Comparison of ENCODE assay signal across 12 cellular contexts in the genomic region with DNA sequence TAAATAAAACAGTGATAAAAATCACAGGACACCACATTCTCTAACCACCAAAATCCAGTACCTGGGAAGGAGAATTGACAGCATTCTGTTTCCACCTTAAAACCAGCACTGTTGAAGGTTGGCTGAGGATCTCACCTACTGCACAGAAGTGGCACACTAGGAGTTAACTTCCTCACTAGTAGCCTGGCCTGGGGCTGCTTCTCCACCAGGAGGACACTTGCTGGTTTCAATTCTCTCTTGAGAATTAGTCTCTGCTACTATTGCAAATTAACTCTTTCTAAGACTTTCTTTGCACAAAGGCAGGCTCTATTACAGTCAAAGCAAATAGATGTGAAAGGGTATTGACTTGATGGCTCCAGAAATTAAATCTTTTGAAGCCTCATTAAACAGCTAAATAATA. TPM values are rescaled to one million over a fixed set of nuclear protein-coding genes. Genes with fewer than 3 reads are reported as not detected.
DNase-seq lines count a peak whose midpoint lies in the region; ATAC-seq and TF ChIP-seq lines count a peak whose summit lies in the region.
"Had no signal": no experiment of that assay in that cellular context is flagged by ENCODE, and none has a peak within 500 bp of the region (broad histone marks: within the 10 kb centered on the region; RNA-seq: fewer than 3 reads in every experiment).

No MANE protein-coding gene starts in this region.

- H3K27me3 ChIP-seq in Caco-2 (replicated peaks; ENCODE audit: control insufficient read depth, insufficient read depth, low read length) (no peaks in the 10 kb centered on the region), SK-N-SH (ENCODE audit: insufficient read depth) (peaks cover 49% of the 10 kb centered on the region)
- H3K27me3 ChIP-seq: sigmoid colon had no signal

- H3K4me1 ChIP-seq in Caco-2 (0 out of 2 replicates have a peak, but pooled peaks cover 7% of the 10 kb centered on the region), SK-N-SH (ENCODE audit: control insufficient read depth in 1 of 2, insufficient read depth in 2 of 2, low read depth in 1 of 2, low read length in 1 of 2) (peaks cover 0 to 3% of the 10 kb centered on the region in 2 experiments; a peak in 1 of 4 replicates)

- H3K9ac ChIP-seq in SK-N-SH, result no peak overlapping the region

- no peaks in the 10 kb centered on the region for H3K36me3 Mint-ChIP-seq in Caco-2 (ENCODE audit: insufficient read depth, unreplicated experiment)
- no peaks in the 10 kb centered on the region for H3K36me3 Mint-ChIP-seq in activated naive CD4-positive, alpha-beta T cell treated with anti-CD3 and anti-CD28 coated beads for 36 hours (ENCODE audit: low read depth)

- no peaks in the 10 kb centered on the region for H3K79me2 ChIP-seq in SK-N-SH (ENCODE audit: insufficient read depth)

- no peak overlapping the region for H3K4me3 Mint-ChIP-seq in Caco-2 (ENCODE audit: unreplicated experiment)
- no peak overlapping the region for H3K4me3 Mint-ChIP-seq in activated naive CD4-positive, alpha-beta T cell treated with anti-CD3 and anti-CD28 coated beads for 36 hours
- H3K4me3 Mint-ChIP-seq: activated naive CD4-positive, alpha-beta T cell treated with anti-CD3 and anti-CD28 coated beads, Interleukin-2, amount 50 U/mL, for 24 hours had no signal

- no peaks in the 10 kb centered on the region for H3F3A ChIP-seq in SK-N-SH (replicated peaks; ENCODE audit: insufficient read depth)

- H4K20me1 ChIP-seq in SK-N-SH (ENCODE audit: insufficient read depth), result no peaks in the 10 kb centered on the region

- peaks cover 19% of the 10 kb centered on the region for H3K27me3 Mint-ChIP-seq in Caco-2 (ENCODE audit: insufficient read depth, unreplicated experiment)
- H3K27me3 Mint-ChIP-seq in activated naive CD4-positive, alpha-beta T cell treated with anti-CD3 and anti-CD28 coated beads for 36 hours (ENCODE audit: low read depth), result peaks cover 40% of the 10 kb centered on the region

- H3K9me3 ChIP-seq in Caco-2 (no peaks in the 10 kb centered on the region), SK-N-SH (no peaks in the 10 kb centered on the region)
- H3K9me3 ChIP-seq: sigmoid colon had no signal

- H3K4me1 Mint-ChIP-seq in Caco-2 (ENCODE audit: low read depth, unreplicated experiment), result peaks cover 13% of the 10 kb centered on the region
- peaks cover 15% of the 10 kb centered on the region for H3K4me1 Mint-ChIP-seq in activated naive CD4-positive, alpha-beta T cell treated with anti-CD3 and anti-CD28 coated beads for 36 hours (ENCODE audit: low read depth)

- no peak overlapping the region for H2AFZ ChIP-seq in SK-N-SH (ENCODE audit: low read depth)

- no peak for TF ChIP-seq EP300 in SK-N-SH (IDR thresholded peaks at IDR 0.05; ENCODE audit: borderline replicate concordance in 1 of 2, low read depth in 1 of 2, low read length in 1 of 2)

- intact Hi-C loops in Caco-2 (cut with micrococcal nuclease; ENCODE audit: unreplicated experiment), result loop anchor here (2.0 to 5.0 kb wide), 2 partner anchors 52 to 229 kb away; no protein-coding TSS in a partner anchor
- intact Hi-C loops in activated naive CD4-positive, alpha-beta T cell treated with anti-CD3 and anti-CD28 coated beads for 36 hours (cut with micrococcal nuclease), result no loop called here

- BruUV-seq in Caco-2 (replicated peaks; lab: Mats Ljungman, UMichigan), result no TSS peak

- no peak for ATAC-seq in HG02798 (IDR thresholded peaks at IDR 0.05; ENCODE audit: poor library complexity, unreplicated experiment)
- no peak for ATAC-seq in GM21367 (IDR thresholded peaks at IDR 0.05; ENCODE audit: unreplicated experiment)

- POLR2A ChIA-PET in Caco-2 (lab: Charles Lee), result no interaction called here
- POLR2A ChIA-PET in SK-N-SH (lab: Yijun Ruan, JAX), result no interaction called here

- no peaks in the 10 kb centered on the region for H3K9me3 Mint-ChIP-seq in Caco-2 (ENCODE audit: unreplicated experiment)
- H3K9me3 Mint-ChIP-seq in activated naive CD4-positive, alpha-beta T cell treated with anti-CD3 and anti-CD28 coated beads for 36 hours, result no peaks in the 10 kb centered on the region
- H3K9me3 Mint-ChIP-seq: activated naive CD4-positive, alpha-beta T cell treated with anti-CD3 and anti-CD28 coated beads, Interleukin-2, amount 50 U/mL, for 24 hours had no signal

- no peaks in the 10 kb centered on the region for H3K36me3 ChIP-seq in Caco-2 (ENCODE audit: control insufficient read depth, insufficient read depth, low read length)
- H3K36me3 ChIP-seq in SK-N-SH (replicated peaks in 1 of 2; ENCODE audit: control insufficient read depth in 1 of 2, insufficient read depth in 2 of 2, low read length in 1 of 2), result no peaks in the 10 kb centered on the region
- H3K36me3 ChIP-seq: sigmoid colon had no signal

- H3K4me2 ChIP-seq in SK-N-SH, result no peak overlapping the region

- H3K4me3 ChIP-seq in Caco-2 (ENCODE audit: low read depth, low read length) (no peak overlapping the region), WI38 (ENCODE audit: low read depth, low read length) (no peak overlapping the region), SK-N-SH (ENCODE audit: low read depth in 2 of 2, low read length in 1 of 2) (no peak overlapping the region)
- H3K4me3 ChIP-seq: sigmoid colon had no signal

- CTCF ChIA-PET in Caco-2 (lab: Charles Lee), result no interaction called here
- CTCF ChIA-PET in activated naive CD4-positive, alpha-beta T cell treated with anti-CD3 and anti-CD28 coated beads for 36 hours (lab: Charles Lee), result no interaction called here
- CTCF ChIA-PET in SK-N-SH (lab: Yijun Ruan, JAX), result no interaction called here

- H3K9me2 ChIP-seq in SK-N-SH, result 0 out of 2 replicates have a peak, but pooled peaks cover under 1% of the 10 kb centered on the region

- peak in 1 of 2 experiments; percentile 34 for TF ChIP-seq CTCF in Caco-2 (IDR thresholded peaks at IDR 0.05; ENCODE audit: insufficient read depth in 1 of 2, low read depth in 1 of 2, low read length in 1 of 2, severe bottlenecking in 1 of 2, unreplicated experiment in 1 of 2)
- peak; percentile 16; the same call in 1 of the 2 replicates for TF ChIP-seq CTCF in WI38 (IDR thresholded peaks at IDR 0.05; ENCODE audit: low read depth, low read length)
- no peak for TF ChIP-seq CTCF in SK-N-SH (IDR thresholded peaks at IDR 0.05)

- TF ChIP-seq RAD21 in SK-N-SH (IDR thresholded peaks at IDR 0.05; ENCODE audit: low read length), result no peak

- DNase-seq in Caco-2, result peak; percentile 53 to 65
- DNase-seq in HT-29 (ENCODE audit: low spot score), result peak; percentile 46
- DNase-seq in kidney glomerular epithelial cell (lab: John Stamatoyannopoulos, UW), result peak; percentile 32
- no peak for DNase-seq in activated naive CD4-positive, alpha-beta T cell treated with anti-CD3 and anti-CD28 coated beads for 36 hours
- no peak for DNase-seq in SK-N-SH
- DNase-seq: activated CD4-positive, CD25-positive, alpha-beta regulatory T cell; sigmoid colon had no signal

- H3K27ac Mint-ChIP-seq in Caco-2 (ENCODE audit: unreplicated experiment), result no peak overlapping the region
- H3K27ac Mint-ChIP-seq in activated naive CD4-positive, alpha-beta T cell treated with anti-CD3 and anti-CD28 coated beads for 36 hours, result no peak overlapping the region
- H3K27ac Mint-ChIP-seq: activated naive CD4-positive, alpha-beta T cell treated with anti-CD3 and anti-CD28 coated beads, Interleukin-2, amount 50 U/mL, for 24 hours; CD14-positive monocyte had no signal

- H3K27ac ChIP-seq in SK-N-SH (ENCODE audit: low read depth in 2 of 2, low read length in 1 of 2), result no peak overlapping the region
- H3K27ac ChIP-seq: sigmoid colon had no signal

TF ChIP-seq in SK-N-SH, 30 proteins besides CTCF, POLR2A, EP300 and RAD21:
- no peak for TF ChIP-seq ELF1 (IDR thresholded peaks at IDR 0.05)
- TF ChIP-seq, protein P1, sequence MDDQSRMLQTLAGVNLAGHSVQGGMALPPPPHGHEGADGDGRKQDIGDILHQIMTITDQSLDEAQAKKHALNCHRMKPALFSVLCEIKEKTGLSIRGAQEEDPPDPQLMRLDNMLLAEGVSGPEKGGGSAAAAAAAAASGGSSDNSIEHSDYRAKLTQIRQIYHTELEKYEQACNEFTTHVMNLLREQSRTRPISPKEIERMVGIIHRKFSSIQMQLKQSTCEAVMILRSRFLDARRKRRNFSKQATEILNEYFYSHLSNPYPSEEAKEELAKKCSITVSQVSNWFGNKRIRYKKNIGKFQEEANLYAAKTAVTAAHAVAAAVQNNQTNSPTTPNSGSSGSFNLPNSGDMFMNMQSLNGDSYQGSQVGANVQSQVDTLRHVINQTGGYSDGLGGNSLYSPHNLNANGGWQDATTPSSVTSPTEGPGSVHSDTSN (IDR thresholded peaks at IDR 0.05), result no peak
- TF ChIP-seq TCF12 (IDR thresholded peaks at IDR 0.05), result no peak
- TF ChIP-seq EZH2phosphoT487 (IDR thresholded peaks at IDR 0.05; ENCODE audit: borderline replicate concordance, low read depth), result no peak
- TF ChIP-seq NFIC (IDR thresholded peaks at IDR 0.05; ENCODE audit: borderline replicate concordance), result no peak
- TF ChIP-seq RCOR1 (IDR thresholded peaks at IDR 0.05; ENCODE audit: low read length), result no peak
- TF ChIP-seq, protein P2, sequence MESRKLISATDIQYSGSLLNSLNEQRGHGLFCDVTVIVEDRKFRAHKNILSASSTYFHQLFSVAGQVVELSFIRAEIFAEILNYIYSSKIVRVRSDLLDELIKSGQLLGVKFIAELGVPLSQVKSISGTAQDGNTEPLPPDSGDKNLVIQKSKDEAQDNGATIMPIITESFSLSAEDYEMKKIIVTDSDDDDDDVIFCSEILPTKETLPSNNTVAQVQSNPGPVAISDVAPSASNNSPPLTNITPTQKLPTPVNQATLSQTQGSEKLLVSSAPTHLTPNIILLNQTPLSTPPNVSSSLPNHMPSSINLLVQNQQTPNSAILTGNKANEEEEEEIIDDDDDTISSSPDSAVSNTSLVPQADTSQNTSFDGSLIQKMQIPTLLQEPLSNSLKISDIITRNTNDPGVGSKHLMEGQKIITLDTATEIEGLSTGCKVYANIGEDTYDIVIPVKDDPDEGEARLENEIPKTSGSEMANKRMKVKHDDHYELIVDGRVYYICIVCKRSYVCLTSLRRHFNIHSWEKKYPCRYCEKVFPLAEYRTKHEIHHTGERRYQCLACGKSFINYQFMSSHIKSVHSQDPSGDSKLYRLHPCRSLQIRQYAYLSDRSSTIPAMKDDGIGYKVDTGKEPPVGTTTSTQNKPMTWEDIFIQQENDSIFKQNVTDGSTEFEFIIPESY (IDR thresholded peaks at IDR 0.05; ENCODE audit: borderline replicate concordance, low read depth), result no peak
TF ChIP-seq in SK-N-SH: peak in this region for 0.

RNA-seq across cellular contexts. Expression of gene CTTNBP2, which starts 2.3 kb away (rescaled TPM):
- total RNA-seq in Caco-2 (2022), result 3.2 and 3.3 TPM in 2 replicates
- total RNA-seq in HT-29 (2014; rRNA removed; shearing (Covaris generic)), result 1.0 and 1.1 TPM in 2 replicates
- total RNA-seq in activated naive CD4-positive, alpha-beta T cell treated with anti-CD3 and anti-CD28 coated beads for 36 hours, result not detected
- polyA plus RNA-seq in SK-N-SH (2012; rRNA removed), result not detected in 2 replicates
- not detected in 2 replicates for polyA plus RNA-seq in SK-N-SH (2012; cell fraction: cytosol; rRNA removed)
- not detected in 2 replicates for polyA plus RNA-seq in SK-N-SH (2012; cell fraction: nucleus; rRNA removed)

Comparison
In these comparisons a context has a peak if more than half of its experiments do, and no peak if none do; other contexts are left out.
1. DNase-seq: peak in Caco-2 (2 of 2), HT-29 (single experiment) and kidney glomerular epithelial cell (single experiment); none in activated naive CD4-positive, alpha-beta T cell treated with anti-CD3 and anti-CD28 coated beads for 36 hours (single experiment) and SK-N-SH (single experiment).